In genomic region chr11:35954205-35954604, GRCh38 we compare ENCODE assay signal across 20 cellular contexts.
"Had no signal": no experiment of that assay in that cellular context is flagged by ENCODE, and none has a peak within 500 bp of the region (broad histone marks: within the 10 kb centered on the region; RNA-seq: fewer than 3 reads in every experiment).

No MANE protein-coding gene starts in this region.

- H2AFZ ChIP-seq: neural progenitor cell had no signal

- ATAC-seq: heart right ventricle; left lobe of liver; natural killer cell treated with Interleukin-12 subunit alpha and Interleukin-12 subunit beta and Interleukin-15 and Interleukin-18, amount 100 ng/mL, for 72 hours; pancreas; psoas muscle had no signal

- H3K27me3 ChIP-seq: heart right ventricle, neural progenitor cell, pancreas, sigmoid colon, stomach had no signal

- H3K36me3 ChIP-seq: heart right ventricle, neural progenitor cell, pancreas, sigmoid colon, stomach had no signal

- H3K4me2 ChIP-seq: neural progenitor cell had no signal

- DNase-seq: cerebellar nuclear complex; effector CD4-positive, alpha-beta T cell; endodermal cell; heart right ventricle; hypothalamus; islet precursor cell; mesenchymal stem cell; midbrain; nucleus accumbens; pancreas; psoas muscle; sigmoid colon; stimulated activated CD4-positive, alpha-beta T cell treated with anti-CD3 and anti-CD28 coated beads, Interleukin-2, amount 100 ng/mL, for 24 hours; stimulated activated naive CD4-positive, alpha-beta T cell; stomach; trophoblast cell had no signal

- H3K9me3 ChIP-seq: heart right ventricle, pancreas, psoas muscle, sigmoid colon, stomach had no signal

- H3K27ac ChIP-seq: heart right ventricle, neural progenitor cell, pancreas, psoas muscle, sigmoid colon, skin epidermis had no signal

- H3K4me3 ChIP-seq: heart right ventricle, neural progenitor cell, pancreas, psoas muscle, sigmoid colon, skin epidermis, stomach had no signal

- H3K4me1 ChIP-seq: pancreas had no signal

- H3K9ac ChIP-seq: neural progenitor cell had no signal
